ENCODE assay signal across 23 cellular contexts in genomic region chr3:147989344-147989743, GRCh38.
"Had no signal": no experiment of that assay in that cellular context is flagged by ENCODE, and none has a peak within 500 bp of the region (broad histone marks: within the 10 kb centered on the region; RNA-seq: fewer than 3 reads in every experiment).

No MANE protein-coding gene starts in this region.

- DNase-seq: IMR-90, Karpas-422, KG1, MG63, NCI-H1092, NCI-H1105 treated with DMSO at 0.1 percent for 48 hours, NCI-H1417 treated with DMSO at 0.1 percent for 48 hours, NCI-H146, NCI-H1694 treated with DMSO at 0.1 percent for 48 hours, NCI-H2029, NCI-H2081 treated with DMSO at 0.1 percent for 48 hours, NCI-H2171 treated with DMSO at 0.1 percent for 48 hours, NCI-H345, NCI-H446 treated with DMSO at 0.1 percent for 48 hours, NCI-H510A treated with DMSO at 0.1 percent for 48 hours, NCI-H526, NCI-H774, PC-3, SHP77, SK-N-SH had no signal

- H3K27me3 ChIP-seq: MG63 had no signal

- H3K27ac ChIP-seq: RWPE1 had no signal

- H3K9me3 ChIP-seq: MG63, SK-N-SH had no signal

- ATAC-seq: HepG2, Panc1, PC-3 had no signal

- H3K36me3 ChIP-seq: MG63 had no signal

- H3K4me3 ChIP-seq: MG63 had no signal
